ENCODE assay signal across 8 cellular contexts in the genomic region with DNA sequence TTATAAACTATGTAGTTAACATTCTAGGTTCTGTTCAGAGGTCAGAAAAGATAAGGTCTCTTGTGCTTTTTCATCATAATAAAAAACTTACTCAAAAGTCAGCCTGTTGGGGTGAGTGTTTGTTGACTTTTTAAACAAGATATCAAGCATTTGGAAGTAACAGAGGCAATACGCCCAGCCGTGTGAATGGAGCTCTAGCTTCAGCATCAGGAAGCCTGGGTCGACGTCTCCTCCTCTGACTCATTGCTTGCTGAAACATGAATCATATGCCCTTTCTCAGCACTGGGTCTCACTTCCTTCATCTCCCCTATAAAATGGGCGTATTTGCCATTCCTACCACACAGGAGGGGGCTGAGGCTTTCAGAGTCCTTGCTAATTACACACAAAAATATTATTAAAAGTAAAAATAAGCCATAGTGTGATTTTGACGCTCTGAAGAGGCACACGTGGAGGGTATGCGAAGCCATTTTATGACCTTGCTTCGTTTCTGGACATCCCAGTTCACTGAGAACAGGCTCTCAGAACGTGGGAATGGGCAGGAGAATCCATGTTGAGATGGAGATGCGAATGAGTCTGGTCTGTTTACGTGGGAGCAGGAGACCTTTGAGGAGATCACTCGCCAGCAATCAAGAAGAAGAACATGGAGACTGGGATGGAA.
DNase-seq lines count a peak whose midpoint lies in the region; ATAC-seq, FAIRE-seq and TF ChIP-seq lines count a peak whose summit lies in the region.

No MANE protein-coding gene starts in this region.

- no peak for ATAC-seq in HG03135 (IDR thresholded peaks at IDR 0.05; ENCODE audit: unreplicated experiment)

- peak overlapping the region; percentile 2 for H2AFZ ChIP-seq in keratinocyte (ENCODE audit: control insufficient read depth, low read length)

- no peak overlapping the region for H3K4me3 ChIP-seq in keratinocyte (ENCODE audit: control insufficient read depth in 2 of 3, extremely low read depth in 1 of 3, insufficient read depth in 2 of 3, low read depth in 1 of 3, low read length in 3 of 3)

- peaks cover 8% of the 10 kb centered on the region for H3K27me3 Mint-ChIP-seq in activated naive CD8-positive, alpha-beta T cell

- no peaks in the 10 kb centered on the region for H3K79me2 ChIP-seq in keratinocyte (ENCODE audit: control insufficient read depth, insufficient read depth, low read length)

- dilution Hi-C loops in keratinocyte (cut with MboI; ENCODE audit: extremely low pct_ligation_motif_present, low sequenced_read_pairs): no loop called here

- H3K9ac ChIP-seq in keratinocyte (ENCODE audit: control insufficient read depth, extremely low read depth, insufficient read depth, low read length): no peak overlapping the region

- FAIRE-seq in keratinocyte (lab: Jason Lieb, UNC): peak; percentile 96

- peak; percentile 72 for DNase-seq in activated CD8-positive, alpha-beta memory T cell treated with anti-CD3 and anti-CD28 coated beads for 24 hours
- no peak for DNase-seq in activated CD8-positive, alpha-beta memory T cell treated with anti-CD3 and anti-CD28 coated beads, Interleukin-2, amount 50 U/mL, for 48 hours
- no peak for DNase-seq in keratinocyte (ENCODE audit: low read depth, low spot score)
- DNase-seq in stimulated activated CD8-positive, alpha-beta memory T cell treated with anti-CD3 and anti-CD28 coated beads, Interleukin-12 subunit alpha, Interleukin-12 subunit beta, amount 100 ng/mL, for 24 hours (ENCODE audit: extremely low read depth): peak; percentile 14
- DNase-seq in GM10266 (ENCODE audit: extremely low spot score): no peak
- DNase-seq in GOT3 (lab: John Stamatoyannopoulos, UW): no peak

- no peak for TF ChIP-seq CTCF in keratinocyte (optimal IDR thresholded peaks at IDR 0.05 in 1 of 3, IDR thresholded peaks at IDR 0.05 in 1 of 3, conservative IDR thresholded peaks at IDR 0.05 in 1 of 3; ENCODE audit: extremely low read depth in 1 of 3, insufficient read depth in 2 of 3, low read length in 3 of 3)
- no peak for TF ChIP-seq CTCF in GM10266 (IDR thresholded peaks at IDR 0.05; ENCODE audit: control insufficient read depth, insufficient read depth, low read depth, missing control alignments)

- H4K20me1 ChIP-seq in keratinocyte (ENCODE audit: control insufficient read depth, extremely low read depth, insufficient read depth, low read length): no peaks in the 10 kb centered on the region

- no peak overlapping the region for H3K4me3 Mint-ChIP-seq in activated naive CD8-positive, alpha-beta T cell

- H3K4me2 ChIP-seq in keratinocyte (ENCODE audit: control insufficient read depth, extremely low read depth, insufficient read depth, low read depth, low read length): peak overlapping the region; percentile 51

- H3K27me3 ChIP-seq in keratinocyte (ENCODE audit: control insufficient read depth, extremely low read depth, insufficient read depth, low read length): no peaks in the 10 kb centered on the region

- H3K36me3 Mint-ChIP-seq in activated naive CD8-positive, alpha-beta T cell: peaks cover 2% of the 10 kb centered on the region

- H3K27ac ChIP-seq in keratinocyte (ENCODE audit: control insufficient read depth, insufficient read depth, low read length): peak overlapping the region; percentile 37

- H3K27ac Mint-ChIP-seq in activated naive CD8-positive, alpha-beta T cell: peak overlapping the region; percentile 64

- peaks cover 31% of the 10 kb centered on the region for H3K4me1 Mint-ChIP-seq in activated naive CD8-positive, alpha-beta T cell (ENCODE audit: low read depth)

- H3K4me1 ChIP-seq in keratinocyte (ENCODE audit: control insufficient read depth, extremely low read depth, insufficient read depth, low read length): peaks cover 38% of the 10 kb centered on the region

- H3K9me3 ChIP-seq in keratinocyte (ENCODE audit: control insufficient read depth, low read depth, low read length): no peaks in the 10 kb centered on the region

- H3K9me1 ChIP-seq in keratinocyte (ENCODE audit: control insufficient read depth, extremely low read depth, insufficient read depth, low read length): no peaks in the 10 kb centered on the region

- no peaks in the 10 kb centered on the region for H3K9me3 Mint-ChIP-seq in activated naive CD8-positive, alpha-beta T cell (ENCODE audit: low read depth)

- no peaks in the 10 kb centered on the region for H3K36me3 ChIP-seq in keratinocyte (ENCODE audit: control insufficient read depth in 2 of 2, extremely low read depth in 1 of 2, insufficient read depth in 2 of 2, low read length in 2 of 2)

Comparison
In these comparisons a context has a peak if more than half of its experiments do, and no peak if none do; other contexts are left out.
1. DNase-seq: peak in activated CD8-positive, alpha-beta memory T cell treated with anti-CD3 and anti-CD28 coated beads for 24 hours (single experiment) and stimulated activated CD8-positive, alpha-beta memory T cell treated with anti-CD3 and anti-CD28 coated beads, Interleukin-12 subunit alpha, Interleukin-12 subunit beta, amount 100 ng/mL, for 24 hours (single experiment); none in activated CD8-positive, alpha-beta memory T cell treated with anti-CD3 and anti-CD28 coated beads, Interleukin-2, amount 50 U/mL, for 48 hours (single experiment), keratinocyte (single experiment), GM10266 (single experiment) and GOT3 (single experiment).